In genomic region chr6:15553736-15554294, GRCh38 we compare ENCODE assay signal across 18 cellular contexts.
"Had no signal": no experiment of that assay in that cellular context is flagged by ENCODE, and none has a peak within 500 bp of the region (broad histone marks: within the 10 kb centered on the region; RNA-seq: fewer than 3 reads in every experiment).

No MANE protein-coding gene starts in this region.

- H3K4me3 ChIP-seq: dorsolateral prefrontal cortex, esophagus squamous epithelium, skin epidermis had no signal

- H3K9me3 ChIP-seq: esophagus squamous epithelium had no signal

- FAIRE-seq: endometrium, TTC549 had no signal

- H3K27ac Mint-ChIP-seq: activated CD8-positive, alpha-beta memory T cell treated with anti-CD3 and anti-CD28 coated beads, Interleukin-2, amount 10 ng/mL, durations not matched to agents 7 days and 5 days; activated naive CD8-positive, alpha-beta T cell treated with anti-CD3 and anti-CD28 coated beads for 36 hours; activated T-cell treated with anti-CD3 and anti-CD28 coated beads, Interleukin-2, amount 50 U/mL, for 24 hours; T-helper 17 cell had no signal

- H3K27me3 Mint-ChIP-seq: activated CD8-positive, alpha-beta memory T cell treated with anti-CD3 and anti-CD28 coated beads, Interleukin-2, amount 10 ng/mL, durations not matched to agents 7 days and 5 days; activated naive CD8-positive, alpha-beta T cell treated with anti-CD3 and anti-CD28 coated beads for 36 hours; activated T-cell treated with anti-CD3 and anti-CD28 coated beads, Interleukin-2, amount 50 U/mL, for 24 hours; T-helper 17 cell had no signal

- H3K9me3 Mint-ChIP-seq: activated naive CD8-positive, alpha-beta T cell treated with anti-CD3 and anti-CD28 coated beads for 36 hours; activated T-cell treated with anti-CD3 and anti-CD28 coated beads, Interleukin-2, amount 50 U/mL, for 24 hours had no signal

- H3K4me3 Mint-ChIP-seq: activated CD8-positive, alpha-beta memory T cell treated with anti-CD3 and anti-CD28 coated beads, Interleukin-2, amount 10 ng/mL, durations not matched to agents 7 days and 5 days; activated naive CD8-positive, alpha-beta T cell treated with anti-CD3 and anti-CD28 coated beads for 36 hours; activated T-cell treated with anti-CD3 and anti-CD28 coated beads, Interleukin-2, amount 50 U/mL, for 24 hours; T-helper 17 cell had no signal

- H3K4me1 Mint-ChIP-seq: activated CD8-positive, alpha-beta memory T cell treated with anti-CD3 and anti-CD28 coated beads, Interleukin-2, amount 10 ng/mL, durations not matched to agents 7 days and 5 days had no signal

- H3K27me3 ChIP-seq: dorsolateral prefrontal cortex, esophagus squamous epithelium had no signal

- H3K36me3 ChIP-seq: esophagus squamous epithelium had no signal

- ATAC-seq: activated CD8-positive, alpha-beta memory T cell treated with anti-CD3 and anti-CD28 coated beads, Interleukin-2, amount 10 ng/mL, durations not matched to agents 7 days and 5 days; left colon; T-helper 17 cell had no signal

- H3K27ac ChIP-seq: dorsolateral prefrontal cortex, esophagus squamous epithelium had no signal

- DNase-seq: activated CD4-positive, alpha-beta T cell treated with anti-CD3 and anti-CD28 coated beads, Interleukin-2, amount 50 U/mL, for 1 hour; activated CD8-positive, alpha-beta memory T cell treated with anti-CD3 and anti-CD28 coated beads, Interleukin-2, amount 10 ng/mL, durations not matched to agents 7 days and 5 days; activated effector memory CD4-positive, alpha-beta T cell treated with anti-CD3 and anti-CD28 coated beads, Interleukin-2, amount 50 U/mL, for 16 hours; activated naive CD8-positive, alpha-beta T cell treated with anti-CD3 and anti-CD28 coated beads for 36 hours; activated T-cell treated with anti-CD3 and anti-CD28 coated beads, Interleukin-2, amount 50 U/mL, for 24 hours; anterior cingulate cortex; dorsolateral prefrontal cortex; esophagus squamous epithelium; foreskin fibroblast; head of caudate nucleus; left colon; retina; substantia nigra; T-helper 17 cell; trophoblast cell had no signal
